In genomic region chr3:114384558-114384903, GRCh38 we compare ENCODE assay signal across 8 cellular contexts.
A peak's percentile ranks its signal among the peaks of the same experiment; 100 is the strongest.
DNase-seq lines count a peak whose midpoint lies in the region; ATAC-seq and TF ChIP-seq lines count a peak whose summit lies in the region.

No MANE protein-coding gene starts in this region.

- no peaks in the 10 kb centered on the region for H3K27me3 ChIP-seq in SJSA1 (replicated peaks)

- DNase-seq in SJSA1 (ENCODE audit: low read depth in 1 of 2, low spot score in 2 of 2) (no peak), fibroblast of the aortic adventitia (ENCODE audit: low read depth) (no peak), skeletal muscle cell (ENCODE audit: low read depth) (no peak), GOT3 (lab: John Stamatoyannopoulos, UW) (no peak), LoVo (ENCODE audit: low spot score) (no peak), KG1 (lab: John Stamatoyannopoulos, UW) (no peak)

- ATAC-seq in GM18511 (IDR thresholded peaks at IDR 0.05; ENCODE audit: unreplicated experiment): peak; percentile 6
- no peak for ATAC-seq in GM19324 (IDR thresholded peaks at IDR 0.05; ENCODE audit: low FRiP score, unreplicated experiment)

- TF ChIP-seq CTCF in fibroblast of the aortic adventitia (IDR thresholded peaks at IDR 0.05; ENCODE audit: insufficient read depth, low read length): no peak

- peaks cover 40% of the 10 kb centered on the region for H3K4me1 ChIP-seq in SJSA1 (replicated peaks)

- peaks cover 43% of the 10 kb centered on the region for H3K36me3 ChIP-seq in SJSA1

- H3K4me3 ChIP-seq in SJSA1 (no peak overlapping the region), fibroblast of the aortic adventitia (ENCODE audit: low read depth, low read length) (peak overlapping the region; percentile 48), skeletal muscle cell (ENCODE audit: low read depth, low read length) (peak overlapping the region; percentile 35)

- H3K9me3 ChIP-seq in SJSA1 (replicated peaks): no peaks in the 10 kb centered on the region

- H3K27ac ChIP-seq in SJSA1: peak overlapping the region; percentile 97
